In genomic region chr10:22417736-22418268, GRCh38 we compare ENCODE assay signal across 32 cellular contexts.
"Had no signal": no experiment of that assay in that cellular context is flagged by ENCODE, and none has a peak within 500 bp of the region (broad histone marks: within the 10 kb centered on the region; RNA-seq: fewer than 3 reads in every experiment).

No MANE protein-coding gene starts in this region.

- ATAC-seq: activated CD8-positive, alpha-beta memory T cell treated with anti-CD3 and anti-CD28 coated beads, Interleukin-2, amount 10 ng/mL, durations not matched to agents 7 days and 5 days; activated naive CD8-positive, alpha-beta T cell treated with anti-CD3 and anti-CD28 coated beads, Interleukin-2, amount 50 U/mL, for 24 hours had no signal

- H3K9ac ChIP-seq: KMS-11 had no signal

- H3K9me3 Mint-ChIP-seq: activated CD4-positive, alpha-beta memory T cell treated with anti-CD3 and anti-CD28 coated beads, Interleukin-2, amount 10 ng/mL, durations not matched to agents 7 days and 5 days; activated naive CD4-positive, alpha-beta T cell treated with anti-CD3 and anti-CD28 coated beads, Interleukin-2, amount 10 ng/mL, durations not matched to agents 7 days and 5 days; activated naive CD8-positive, alpha-beta T cell treated with anti-CD3 and anti-CD28 coated beads, Interleukin-2, amount 50 U/mL, for 24 hours had no signal

- H3K9me3 ChIP-seq: SJCRH30 had no signal

- DNase-seq: activated CD4-positive, alpha-beta memory T cell treated with anti-CD3 and anti-CD28 coated beads, Interleukin-2, amount 10 ng/mL, durations not matched to agents 7 days and 5 days; activated CD4-positive, alpha-beta T cell treated with anti-CD3 and anti-CD28 coated beads for 4 hours; activated CD8-positive, alpha-beta memory T cell treated with anti-CD3 and anti-CD28 coated beads for 24 hours; activated CD8-positive, alpha-beta memory T cell treated with anti-CD3 and anti-CD28 coated beads, Interleukin-2, amount 10 ng/mL, durations not matched to agents 7 days and 5 days; activated CD8-positive, alpha-beta memory T cell treated with anti-CD3 and anti-CD28 coated beads, Interleukin-2, amount 50 U/mL, for 48 hours; activated effector memory CD4-positive, alpha-beta T cell treated with Interleukin-2 at 50 U/mL for 16 hours; activated naive CD4-positive, alpha-beta T cell treated with anti-CD3 and anti-CD28 coated beads, Interleukin-2, amount 10 ng/mL, durations not matched to agents 7 days and 5 days; activated naive CD8-positive, alpha-beta T cell treated with anti-CD3 and anti-CD28 coated beads, Interleukin-2, amount 50 U/mL, for 24 hours; activated T-cell treated with anti-CD3 and anti-CD28 coated beads, Interleukin-2, amount 50 U/mL, for 48 hours; anterior cingulate cortex; caudate nucleus; cerebellar nuclear complex; NCI-H1092 treated with DMSO at 0.1 percent for 48 hours; NCI-H1417; NCI-H187 treated with DMSO at 0.1 percent for 48 hours; NCI-H2081; NCI-H2171 treated with DMSO at 0.1 percent for 48 hours; NCI-H226; NCI-H446 treated with DMSO at 0.1 percent for 48 hours; NCI-H524; NCI-H69; NCI-H82; NK-92 treated with Interleukin-12 subunit alpha and Interleukin-12 subunit beta, amount 100 ng/mL, for 24 hours; SHP77; SJCRH30; T1000 had no signal

- H3K36me3 ChIP-seq: SJCRH30 had no signal

- H3K4me3 Mint-ChIP-seq: activated CD4-positive, alpha-beta memory T cell treated with anti-CD3 and anti-CD28 coated beads, Interleukin-2, amount 10 ng/mL, durations not matched to agents 7 days and 5 days; activated CD8-positive, alpha-beta memory T cell treated with anti-CD3 and anti-CD28 coated beads, Interleukin-2, amount 10 ng/mL, durations not matched to agents 7 days and 5 days; activated naive CD4-positive, alpha-beta T cell treated with anti-CD3 and anti-CD28 coated beads, Interleukin-2, amount 10 ng/mL, durations not matched to agents 7 days and 5 days; activated naive CD8-positive, alpha-beta T cell; activated naive CD8-positive, alpha-beta T cell treated with anti-CD3 and anti-CD28 coated beads, Interleukin-2, amount 50 U/mL, for 24 hours; brain had no signal

- H3K36me3 Mint-ChIP-seq: activated CD8-positive, alpha-beta memory T cell treated with anti-CD3 and anti-CD28 coated beads, Interleukin-2, amount 10 ng/mL, durations not matched to agents 7 days and 5 days; activated naive CD4-positive, alpha-beta T cell treated with anti-CD3 and anti-CD28 coated beads, Interleukin-2, amount 10 ng/mL, durations not matched to agents 7 days and 5 days; activated naive CD8-positive, alpha-beta T cell; brain had no signal

- H3K4me3 ChIP-seq: SJCRH30, SK-N-MC had no signal

- H3K27ac Mint-ChIP-seq: activated CD4-positive, alpha-beta memory T cell treated with anti-CD3 and anti-CD28 coated beads, Interleukin-2, amount 10 ng/mL, durations not matched to agents 7 days and 5 days; activated CD8-positive, alpha-beta memory T cell treated with anti-CD3 and anti-CD28 coated beads, Interleukin-2, amount 10 ng/mL, durations not matched to agents 7 days and 5 days; activated naive CD4-positive, alpha-beta T cell treated with anti-CD3 and anti-CD28 coated beads, Interleukin-2, amount 10 ng/mL, durations not matched to agents 7 days and 5 days; activated naive CD8-positive, alpha-beta T cell; activated naive CD8-positive, alpha-beta T cell treated with anti-CD3 and anti-CD28 coated beads, Interleukin-2, amount 50 U/mL, for 24 hours; brain had no signal

- H3K27ac ChIP-seq: KMS-11, SJCRH30, SK-N-MC had no signal

- H3K4me1 ChIP-seq: SJCRH30 had no signal

- H3K4me2 ChIP-seq: KMS-11 had no signal

- H3K27me3 Mint-ChIP-seq: activated naive CD4-positive, alpha-beta T cell treated with anti-CD3 and anti-CD28 coated beads, Interleukin-2, amount 10 ng/mL, durations not matched to agents 7 days and 5 days had no signal

- H3K27me3 ChIP-seq: SJCRH30 had no signal

- FAIRE-seq: bronchial epithelial cell, TTC549 had no signal

- H3K4me1 Mint-ChIP-seq: activated CD4-positive, alpha-beta memory T cell treated with anti-CD3 and anti-CD28 coated beads, Interleukin-2, amount 10 ng/mL, durations not matched to agents 7 days and 5 days; activated naive CD4-positive, alpha-beta T cell treated with anti-CD3 and anti-CD28 coated beads, Interleukin-2, amount 10 ng/mL, durations not matched to agents 7 days and 5 days; activated naive CD8-positive, alpha-beta T cell treated with anti-CD3 and anti-CD28 coated beads, Interleukin-2, amount 50 U/mL, for 24 hours; brain had no signal
